32 cellular contexts compared by ENCODE assay signal in genomic region chr2:161070693-161071479, GRCh38.
"Had no signal": no experiment of that assay in that cellular context is flagged by ENCODE, and none has a peak within 500 bp of the region (broad histone marks: within the 10 kb centered on the region; RNA-seq: fewer than 3 reads in every experiment).

No MANE protein-coding gene starts in this region.

- H3K4me3 ChIP-seq: esophagus muscularis mucosa, heart left ventricle, psoas muscle, sigmoid colon, testis, transverse colon had no signal

- H3K9ac ChIP-seq: parathyroid adenoma had no signal

- H3K4me1 ChIP-seq: esophagus muscularis mucosa, parathyroid adenoma, psoas muscle, sigmoid colon, testis, transverse colon had no signal

- H3K27ac Mint-ChIP-seq: activated naive CD8-positive, alpha-beta T cell treated with anti-CD3 and anti-CD28 coated beads, Interleukin-2, amount 10 ng/mL, durations not matched to agents 7 days and 5 days; activated T-cell treated with anti-CD3 and anti-CD28 coated beads, Interleukin-2, amount 50 U/mL, for 24 hours; dendritic cell treated with granulocyte-macrophage colony-stimulating factor and Interleukin-4, amounts not matched to agents 40 ng/mL and 50 ng/mL, for 4 days; endodermal cell; immature natural killer cell; stimulated activated naive B cell treated with anti-CD40 and anti-IgM and Interleukin-4, amounts not matched to agents 10 μg/mL and 1 μg/mL and 100 μg/mL, for 72 hours; T-helper 1 cell treated with Interleukin-12 subunit alpha and Interleukin-12 subunit beta and Interleukin-4 antibody, amounts not matched to agents 30 μg/mL and 1 μg/mL, for 36 hours had no signal

- H3K79me2 ChIP-seq: parathyroid adenoma had no signal

- H3K36me3 Mint-ChIP-seq: immature natural killer cell; stimulated activated naive B cell treated with anti-CD40 and anti-IgM and Interleukin-4, amounts not matched to agents 10 μg/mL and 1 μg/mL and 100 μg/mL, for 72 hours had no signal

- H3K36me3 ChIP-seq: esophagus muscularis mucosa, heart left ventricle, sigmoid colon, transverse colon had no signal

- H3K27me3 ChIP-seq: esophagus muscularis mucosa, foreskin keratinocyte, heart left ventricle, sigmoid colon, testis, transverse colon had no signal

- H3K9me3 ChIP-seq: esophagus muscularis mucosa, heart left ventricle, psoas muscle, sigmoid colon, testis, transverse colon had no signal

- H3K27ac ChIP-seq: esophagus muscularis mucosa, foreskin keratinocyte, heart left ventricle, parathyroid adenoma, psoas muscle, sigmoid colon, testis, transverse colon, VCaP had no signal

- DNase-seq: activated CD4-positive, alpha-beta T cell treated with anti-CD3 and anti-CD28 coated beads for 1 hour; activated CD8-positive, alpha-beta memory T cell treated with anti-CD3 and anti-CD28 coated beads for 24 hours; activated CD8-positive, alpha-beta memory T cell treated with anti-CD3 and anti-CD28 coated beads, Interleukin-2, amount 50 U/mL, for 48 hours; activated naive CD4-positive, alpha-beta T cell; activated naive CD8-positive, alpha-beta T cell treated with anti-CD3 and anti-CD28 coated beads, Interleukin-2, amount 10 ng/mL, durations not matched to agents 7 days and 5 days; activated T-cell treated with anti-CD3 and anti-CD28 coated beads, Interleukin-2, amount 50 U/mL, for 24 hours; amniotic stem cell; central memory CD4-positive, alpha-beta T cell; endodermal cell; foreskin keratinocyte; heart left ventricle; hypothalamus; immature natural killer cell; kidney; left colon; mammary epithelial cell; nucleus accumbens; psoas muscle; sigmoid colon; small intestine; stimulated activated CD4-positive, alpha-beta T cell treated with anti-CD3 and anti-CD28 coated beads, Interleukin-4, amount 100 ng/mL, for 4 hours; stimulated activated CD8-positive, alpha-beta memory T cell treated with anti-CD3 and anti-CD28 coated beads, Interleukin-4, amount 100 ng/mL, for 48 hours; stimulated activated naive B cell treated with anti-CD40 and anti-IgM and Interleukin-4, amounts not matched to agents 10 μg/mL and 1 μg/mL and 100 μg/mL, for 72 hours; SW 1271; T-helper 9 cell; testis; transverse colon had no signal

- H2AFZ ChIP-seq: parathyroid adenoma had no signal

- H3K9me3 Mint-ChIP-seq: activated naive CD8-positive, alpha-beta T cell treated with anti-CD3 and anti-CD28 coated beads, Interleukin-2, amount 10 ng/mL, durations not matched to agents 7 days and 5 days; activated T-cell treated with anti-CD3 and anti-CD28 coated beads, Interleukin-2, amount 50 U/mL, for 24 hours; dendritic cell treated with granulocyte-macrophage colony-stimulating factor and Interleukin-4, amounts not matched to agents 40 ng/mL and 50 ng/mL, for 4 days; immature natural killer cell had no signal

- ATAC-seq: foreskin keratinocyte; heart left ventricle; left colon; psoas muscle; stimulated activated naive B cell treated with anti-CD40 and anti-IgM and Interleukin-4, amounts not matched to agents 10 μg/mL and 1 μg/mL and 100 μg/mL, for 72 hours had no signal
